ENCODE assay signal across 8 cellular contexts in genomic region chr19:19460761-19461265, GRCh38. TPM values are rescaled to one million over a fixed set of nuclear protein-coding genes. Genes with fewer than 3 reads are reported as not detected.
A peak's percentile ranks its signal among the peaks of the same experiment; 100 is the strongest.
DNase-seq lines count a peak whose midpoint lies in the region; ATAC-seq, FAIRE-seq and TF ChIP-seq lines count a peak whose summit lies in the region.

No MANE protein-coding gene starts in this region.

- H3K4me1 ChIP-seq in GM23338 (ENCODE audit: insufficient read depth) (peaks cover 57% of the 10 kb centered on the region), mesodermal cell (ENCODE audit: control insufficient read depth, insufficient read depth, low read length, poor library complexity, severe bottlenecking) (peaks cover 60% of the 10 kb centered on the region)

- H3K9me2 ChIP-seq in GM23338 (ENCODE audit: insufficient read depth), result no peaks in the 10 kb centered on the region

- DNase-seq in GM23338 (ENCODE audit: low spot score) (peak; percentile 76), amniotic stem cell (lab: John Stamatoyannopoulos, UW) (no peak), HTR-8/SVneo (ENCODE audit: insufficient read length, low spot score) (no peak)
- peak; percentile 62 for DNase-seq in stimulated activated CD8-positive, alpha-beta memory T cell treated with anti-CD3 and anti-CD28 coated beads, Interleukin-15, amount 100 ng/mL, for 48 hours (ENCODE audit: low read depth in 2 of 2)

- peaks cover 99% of the 10 kb centered on the region for H3K79me2 ChIP-seq in GM23338 (replicated peaks; ENCODE audit: insufficient read depth)

- FAIRE-seq in HTR-8/SVneo (lab: Jason Lieb, UNC), result no peak

- H4K20me1 ChIP-seq in GM23338 (replicated peaks; ENCODE audit: insufficient read depth), result peaks cover 55% of the 10 kb centered on the region

- peaks cover 25% of the 10 kb centered on the region for H3F3A ChIP-seq in GM23338 (replicated peaks; ENCODE audit: low read depth)

- no peaks in the 10 kb centered on the region for H3K9me3 ChIP-seq in mesodermal cell (ENCODE audit: control insufficient read depth, low read length)

- peak overlapping the region; percentile 69 for H3K4me3 Mint-ChIP-seq in GM23338

- H3K36me3 Mint-ChIP-seq in GM23338 (ENCODE audit: low read depth), result peaks cover 22% of the 10 kb centered on the region

- H3K27me3 Mint-ChIP-seq in GM23338 (ENCODE audit: insufficient read depth, low read depth, poor library complexity), result peaks cover 17% of the 10 kb centered on the region

- TF ChIP-seq CTCF in GM23338 (conservative IDR thresholded peaks at IDR 0.05; ENCODE audit: low read depth in 2 of 2), result no peak

- H3K36me3 ChIP-seq in GM23338 (ENCODE audit: insufficient read depth), result peaks cover 7% of the 10 kb centered on the region; the same call in 1 of the 2 replicates
- peaks cover 44% of the 10 kb centered on the region for H3K36me3 ChIP-seq in mesodermal cell (ENCODE audit: control insufficient read depth, insufficient read depth, low read length)

- no peak overlapping the region for H2AFZ ChIP-seq in GM23338

- peak overlapping the region; percentile 27; the same call in 1 of the 2 replicates for H3K4me3 ChIP-seq in GM23338
- H3K4me3 ChIP-seq in mesodermal cell (ENCODE audit: extremely low read depth, insufficient read depth, low read length, poor library complexity, severe bottlenecking), result no peak overlapping the region

- ATAC-seq in GM23338, result peak; percentile 36
- ATAC-seq in activated CD4-positive, CD25-positive, alpha-beta regulatory T cell treated with anti-CD3 and anti-CD28 coated beads, Interleukin-2, amount 50 U/mL, for 24 hours, result peak; percentile 60 to 66
- ATAC-seq in GM19328 (IDR thresholded peaks at IDR 0.05; ENCODE audit: unreplicated experiment), result no peak

- 34 to 43% methylated on average over 5 to 13 of the region's 18 CpGs for WGBS in mesodermal cell (ENCODE audit: insufficient coverage in 2 of 2), 2 experiments

- peak overlapping the region; percentile 89 for H3K4me2 ChIP-seq in GM23338

- no peaks in the 10 kb centered on the region for H3K27me3 ChIP-seq in GM23338 (ENCODE audit: insufficient read depth)

- peak overlapping the region; percentile 96 for H3K27ac Mint-ChIP-seq in GM23338

- peaks cover 5% of the 10 kb centered on the region; the same call in 1 of the 3 replicates for H3K9me3 Mint-ChIP-seq in GM23338

- peak overlapping the region; percentile 93 for H3K27ac ChIP-seq in GM23338 (ENCODE audit: low read depth)
- H3K27ac ChIP-seq in cingulate gyrus (ENCODE audit: low read depth, low read length), result peak overlapping the region; percentile 41
- peak overlapping the region; percentile 94 for H3K27ac ChIP-seq in mesodermal cell (ENCODE audit: low read depth, low read length, severe bottlenecking)

- H3K4me1 Mint-ChIP-seq in GM23338, result peaks cover 84% of the 10 kb centered on the region

TF ChIP-seq in GM23338, 12 proteins besides CTCF, POLR2A, EP300 and RAD21:
- no peak for TF ChIP-seq JUNB (IDR thresholded peaks at IDR 0.05; ENCODE audit: unreplicated experiment)
- no peak for TF ChIP-seq CREB1 (CRISPR knock-in tag; IDR thresholded peaks at IDR 0.05; ENCODE audit: low read depth)
TF ChIP-seq in GM23338: peak in this region for 0.

RNA-seq across cellular contexts. Expression of gene TSSK6, which starts 54.5 kb away (rescaled TPM):
- 4.5 and 4.9 TPM in 2 replicates for total RNA-seq in GM23338 (2014; rRNA removed; shearing (Covaris generic))
- polyA plus RNA-seq in GM23338 (2016; fragmentation: Nextera tagmentation; extraction: Ambion mirVana), result 0.28 and 0.63 TPM in 2 replicates
- polyA plus RNA-seq in mesodermal cell (2013, experiment 1 of 2), result 2.1 TPM
- 1.6 TPM for polyA plus RNA-seq in mesodermal cell (2013, experiment 2 of 2)

RNA-seq across cellular contexts. Expression of gene NDUFA13, which starts 55.2 kb away (rescaled TPM):
- total RNA-seq in GM23338 (2014; rRNA removed; shearing (Covaris generic)), result 37.6 and 143 TPM in 2 replicates
- 598 and 619 TPM in 2 replicates for polyA plus RNA-seq in GM23338 (2016; fragmentation: Nextera tagmentation; extraction: Ambion mirVana)
- polyA plus RNA-seq in mesodermal cell (2013, experiment 1 of 2), result 205 TPM
- 173 TPM for polyA plus RNA-seq in mesodermal cell (2013, experiment 2 of 2)

RNA-seq across cellular contexts. Expression of gene GATAD2A, which starts 55.3 kb away (rescaled TPM):
- total RNA-seq in GM23338 (2014; rRNA removed; shearing (Covaris generic)), result 123 and 151 TPM in 2 replicates
- polyA plus RNA-seq in GM23338 (2016; fragmentation: Nextera tagmentation; extraction: Ambion mirVana), result 40.0 and 49.2 TPM in 2 replicates
- 59.4 TPM for polyA plus RNA-seq in mesodermal cell (2013, experiment 1 of 2)
- 55.6 TPM for polyA plus RNA-seq in mesodermal cell (2013, experiment 2 of 2)

Comparison
In these comparisons a context has a peak if more than half of its experiments do, and no peak if none do; other contexts are left out.
1. DNase-seq: peak in GM23338 (single experiment) and stimulated activated CD8-positive, alpha-beta memory T cell treated with anti-CD3 and anti-CD28 coated beads, Interleukin-15, amount 100 ng/mL, for 48 hours (2 of 2); none in amniotic stem cell (single experiment) and HTR-8/SVneo (single experiment).
2. H3K27ac ChIP-seq: peak in every context shown above with its lines; median percentile 94 in mesodermal cell; 93 in GM23338; 41 in cingulate gyrus.